37 cellular contexts compared by ENCODE assay signal in genomic region chr15:68701886-68702285, GRCh38.
"Had no signal": no experiment of that assay in that cellular context is flagged by ENCODE, and none has a peak within 500 bp of the region (broad histone marks: within the 10 kb centered on the region; RNA-seq: fewer than 3 reads in every experiment).

No MANE protein-coding gene starts in this region.

- ATAC-seq: activated CD8-positive, alpha-beta memory T cell treated with anti-CD3 and anti-CD28 coated beads, Interleukin-2, amount 10 ng/mL, durations not matched to agents 7 days and 5 days; activated naive CD8-positive, alpha-beta T cell treated with anti-CD3 and anti-CD28 coated beads, Interleukin-2, amount 50 U/mL, for 24 hours; PC-3 had no signal

- DNase-seq: activated CD4-positive, alpha-beta memory T cell treated with anti-CD3 and anti-CD28 coated beads, Interleukin-2, amount 10 ng/mL, durations not matched to agents 7 days and 5 days; activated CD4-positive, alpha-beta T cell treated with anti-CD3 and anti-CD28 coated beads for 1 hour; activated CD4-positive, alpha-beta T cell treated with anti-CD3 and anti-CD28 coated beads for 48 hours; activated CD4-positive, CD25-positive, alpha-beta regulatory T cell; activated CD8-positive, alpha-beta memory T cell treated with anti-CD3 and anti-CD28 coated beads for 24 hours; activated CD8-positive, alpha-beta memory T cell treated with anti-CD3 and anti-CD28 coated beads, Interleukin-2, amount 10 ng/mL, durations not matched to agents 7 days and 5 days; activated CD8-positive, alpha-beta memory T cell treated with anti-CD3 and anti-CD28 coated beads, Interleukin-2, amount 50 U/mL, for 48 hours; activated effector memory CD4-positive, alpha-beta T cell treated with Interleukin-2 at 50 U/mL for 16 hours; activated naive CD4-positive, alpha-beta T cell treated with anti-CD3 and anti-CD28 coated beads, Interleukin-2, amount 10 ng/mL, durations not matched to agents 7 days and 5 days; activated naive CD8-positive, alpha-beta T cell treated with anti-CD3 and anti-CD28 coated beads, Interleukin-2, amount 50 U/mL, for 24 hours; activated T-cell treated with anti-CD3 and anti-CD28 coated beads, Interleukin-2, amount 50 U/mL, for 48 hours; anterior cingulate cortex; brain microvascular endothelial cell; MM.1S; MV-4-11; NCI-H1092 treated with DMSO at 0.1 percent for 48 hours; NCI-H1417; NCI-H146; NCI-H187; NCI-H2029 treated with DMSO at 0.1 percent for 48 hours; NCI-H2107; NCI-H2171; NCI-H510A; NCI-H526; NCI-H748 treated with DMSO at 0.1 percent for 48 hours; NK-92 treated with Interleukin-12 subunit alpha and Interleukin-12 subunit beta, amount 100 ng/mL, for 24 hours; PC-3; Peyer's patch; RPMI8226; SHP77 treated with DMSO at 0.1 percent for 48 hours; SK-N-SH had no signal

- H3K27me3 Mint-ChIP-seq: activated naive CD8-positive, alpha-beta T cell had no signal

- H3K4me3 ChIP-seq: Peyer's patch, SJSA1 had no signal

- H3K27ac ChIP-seq: brain microvascular endothelial cell, KMS-11, Peyer's patch, SJSA1 had no signal

- H3K4me1 Mint-ChIP-seq: activated CD4-positive, alpha-beta memory T cell treated with anti-CD3 and anti-CD28 coated beads, Interleukin-2, amount 10 ng/mL, durations not matched to agents 7 days and 5 days; activated CD8-positive, alpha-beta memory T cell treated with anti-CD3 and anti-CD28 coated beads, Interleukin-2, amount 10 ng/mL, durations not matched to agents 7 days and 5 days; activated naive CD4-positive, alpha-beta T cell treated with anti-CD3 and anti-CD28 coated beads, Interleukin-2, amount 10 ng/mL, durations not matched to agents 7 days and 5 days; activated naive CD8-positive, alpha-beta T cell treated with anti-CD3 and anti-CD28 coated beads, Interleukin-2, amount 50 U/mL, for 24 hours had no signal

- H3K36me3 ChIP-seq: brain microvascular endothelial cell, Peyer's patch, SJSA1 had no signal

- H3K36me3 Mint-ChIP-seq: activated CD8-positive, alpha-beta memory T cell treated with anti-CD3 and anti-CD28 coated beads, Interleukin-2, amount 10 ng/mL, durations not matched to agents 7 days and 5 days; activated naive CD4-positive, alpha-beta T cell treated with anti-CD3 and anti-CD28 coated beads, Interleukin-2, amount 10 ng/mL, durations not matched to agents 7 days and 5 days; activated naive CD8-positive, alpha-beta T cell had no signal

- H3K9me3 Mint-ChIP-seq: activated CD4-positive, alpha-beta memory T cell treated with anti-CD3 and anti-CD28 coated beads, Interleukin-2, amount 10 ng/mL, durations not matched to agents 7 days and 5 days; activated naive CD4-positive, alpha-beta T cell treated with anti-CD3 and anti-CD28 coated beads, Interleukin-2, amount 10 ng/mL, durations not matched to agents 7 days and 5 days; activated naive CD8-positive, alpha-beta T cell treated with anti-CD3 and anti-CD28 coated beads, Interleukin-2, amount 50 U/mL, for 24 hours; T-helper 1 cell treated with Interleukin-12 subunit alpha and Interleukin-12 subunit beta and Interleukin-4 antibody, amounts not matched to agents 30 μg/mL and 1 μg/mL, for 36 hours; T-helper 2 cell treated with Interferon-gamma antibody and Interleukin-4, amounts not matched to agents 5 μg/mL and 100 μg/mL, for 36 hours had no signal

- FAIRE-seq: TTC549 had no signal

- H3K27me3 ChIP-seq: brain microvascular endothelial cell, Peyer's patch, SJSA1 had no signal

- H3K4me3 Mint-ChIP-seq: activated CD4-positive, alpha-beta memory T cell treated with anti-CD3 and anti-CD28 coated beads, Interleukin-2, amount 10 ng/mL, durations not matched to agents 7 days and 5 days; activated CD8-positive, alpha-beta memory T cell treated with anti-CD3 and anti-CD28 coated beads, Interleukin-2, amount 10 ng/mL, durations not matched to agents 7 days and 5 days; activated naive CD4-positive, alpha-beta T cell treated with anti-CD3 and anti-CD28 coated beads, Interleukin-2, amount 10 ng/mL, durations not matched to agents 7 days and 5 days; activated naive CD8-positive, alpha-beta T cell; activated naive CD8-positive, alpha-beta T cell treated with anti-CD3 and anti-CD28 coated beads, Interleukin-2, amount 50 U/mL, for 24 hours; T-helper 1 cell treated with Interleukin-12 subunit alpha and Interleukin-12 subunit beta and Interleukin-4 antibody, amounts not matched to agents 30 μg/mL and 1 μg/mL, for 36 hours; T-helper 2 cell treated with Interferon-gamma antibody and Interleukin-4, amounts not matched to agents 5 μg/mL and 100 μg/mL, for 36 hours had no signal

- H3K9me3 ChIP-seq: Peyer's patch, SK-N-SH had no signal

- H3K27ac Mint-ChIP-seq: activated CD4-positive, alpha-beta memory T cell treated with anti-CD3 and anti-CD28 coated beads, Interleukin-2, amount 10 ng/mL, durations not matched to agents 7 days and 5 days; activated CD8-positive, alpha-beta memory T cell treated with anti-CD3 and anti-CD28 coated beads, Interleukin-2, amount 10 ng/mL, durations not matched to agents 7 days and 5 days; activated naive CD4-positive, alpha-beta T cell treated with anti-CD3 and anti-CD28 coated beads, Interleukin-2, amount 10 ng/mL, durations not matched to agents 7 days and 5 days; activated naive CD8-positive, alpha-beta T cell; activated naive CD8-positive, alpha-beta T cell treated with anti-CD3 and anti-CD28 coated beads, Interleukin-2, amount 50 U/mL, for 24 hours; T-helper 1 cell treated with Interleukin-12 subunit alpha and Interleukin-12 subunit beta and Interleukin-4 antibody, amounts not matched to agents 30 μg/mL and 1 μg/mL, for 36 hours; T-helper 2 cell treated with Interferon-gamma antibody and Interleukin-4, amounts not matched to agents 5 μg/mL and 100 μg/mL, for 36 hours had no signal
